ENCODE assay signal across 15 cellular contexts in the genomic region with DNA sequence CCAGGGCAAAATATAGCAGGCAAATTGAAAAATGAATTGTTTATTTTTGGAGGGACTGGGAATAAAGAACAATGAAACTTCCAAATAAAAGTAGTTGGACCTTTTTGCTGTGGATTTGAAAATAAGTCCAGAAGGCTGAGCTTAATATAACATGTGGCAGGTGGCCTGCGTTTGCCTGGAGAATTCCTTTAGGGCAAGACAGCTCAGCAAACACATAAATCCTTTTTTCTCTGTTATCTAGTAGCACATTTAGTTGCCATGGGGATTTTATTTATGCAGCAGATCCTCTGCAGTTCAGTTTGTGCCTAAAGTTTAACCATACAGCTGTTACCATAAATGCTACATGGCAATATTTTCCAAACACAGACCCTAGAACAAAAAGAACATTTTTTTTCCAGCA.
A peak's percentile ranks its signal among the peaks of the same experiment; 100 is the strongest.
DNase-seq lines count a peak whose midpoint lies in the region; ATAC-seq lines count a peak whose summit lies in the region.
"Had no signal": no experiment of that assay in that cellular context is flagged by ENCODE, and none has a peak within 500 bp of the region (broad histone marks: within the 10 kb centered on the region; RNA-seq: fewer than 3 reads in every experiment).

No MANE protein-coding gene starts in this region.

- H3K4me3 ChIP-seq in SJCRH30: no peak overlapping the region
- H3K4me3 ChIP-seq: colonic mucosa, prostate gland, spleen, thyroid gland had no signal

- no peaks in the 10 kb centered on the region for H3K36me3 ChIP-seq in SJCRH30
- H3K36me3 ChIP-seq: colonic mucosa, prostate gland, spleen, thyroid gland had no signal

- H3K27ac ChIP-seq in SJCRH30: no peak overlapping the region; the same call in 1 of the 2 replicates
- H3K27ac ChIP-seq: colonic mucosa, prostate gland, spleen, thyroid gland had no signal

- H3K27me3 ChIP-seq in SJCRH30: no peaks in the 10 kb centered on the region
- H3K27me3 ChIP-seq: colonic mucosa, spleen, thyroid gland had no signal

- peaks cover 27% of the 10 kb centered on the region for H3K4me1 ChIP-seq in SJCRH30
- H3K4me1 ChIP-seq: colonic mucosa, prostate gland, spleen, thyroid gland had no signal

- ATAC-seq in GM21367 (IDR thresholded peaks at IDR 0.05; ENCODE audit: unreplicated experiment) (no peak), HG03097 (IDR thresholded peaks at IDR 0.05; ENCODE audit: low FRiP score, unreplicated experiment) (no peak)
- ATAC-seq: left ventricle myocardium superior had no signal

- peak; percentile 60 for DNase-seq in NCI-H1092 treated with DMSO at 0.1 percent for 48 hours (lab: John Stamatoyannopoulos, UW)
- peak; percentile 89 for DNase-seq in NCI-H2171 treated with DMSO at 0.1 percent for 48 hours (lab: John Stamatoyannopoulos, UW)
- peak; percentile 67 to 83 for DNase-seq in SJCRH30
- peak in 6 of 10 donors; percentile 8 to 77 (median 28) for DNase-seq in posterior cingulate gyrus
- no peak for DNase-seq in NK-92 (lab: John Stamatoyannopoulos, UW; ENCODE audit: unreplicated experiment)
- DNase-seq: activated CD4-positive, alpha-beta memory T cell treated with anti-CD3 and anti-CD28 coated beads for 36 hours; activated naive CD4-positive, alpha-beta T cell treated with anti-CD3 and anti-CD28 coated beads, Interleukin-2, amount 50 U/mL, for 16 hours; activated T-cell treated with anti-CD3 and anti-CD28 coated beads, Interleukin-2, amount 50 U/mL, for 24 hours; colonic mucosa; left ventricle myocardium superior; spleen; thyroid gland had no signal

- intact Hi-C loops in posterior cingulate gyrus (cut with DNase I): no loop called here

- no peaks in the 10 kb centered on the region for H3K9me3 ChIP-seq in SJCRH30 (replicated peaks)
- H3K9me3 ChIP-seq: colonic mucosa, prostate gland, spleen, thyroid gland had no signal
